22 cellular contexts compared by ENCODE assay signal in genomic region chr16:5653789-5654188, GRCh38.
"Had no signal": no experiment of that assay in that cellular context is flagged by ENCODE, and none has a peak within 500 bp of the region (broad histone marks: within the 10 kb centered on the region; RNA-seq: fewer than 3 reads in every experiment).

No MANE protein-coding gene starts in this region.

- H3K27ac Mint-ChIP-seq: dendritic cell treated with granulocyte-macrophage colony-stimulating factor and Interleukin-4, amounts not matched to agents 40 ng/mL and 50 ng/mL, for 4 days; effector memory CD8-positive, alpha-beta T cell; mesothelial cell of epicardium; naive B cell had no signal

- H3K4me3 Mint-ChIP-seq: dendritic cell treated with granulocyte-macrophage colony-stimulating factor and Interleukin-4, amounts not matched to agents 40 ng/mL and 50 ng/mL, for 4 days; effector memory CD8-positive, alpha-beta T cell; endodermal cell; mesothelial cell of epicardium had no signal

- H3K27me3 ChIP-seq: colonic mucosa, gastrocnemius medialis had no signal

- H3K27me3 Mint-ChIP-seq: dendritic cell treated with granulocyte-macrophage colony-stimulating factor and Interleukin-4, amounts not matched to agents 40 ng/mL and 50 ng/mL, for 4 days; effector memory CD8-positive, alpha-beta T cell; naive B cell had no signal

- DNase-seq: colonic mucosa; cortex of kidney; effector CD8-positive, alpha-beta T cell; effector memory CD8-positive, alpha-beta T cell; endodermal cell; erythroblast; esophagus squamous epithelium; foreskin fibroblast; foreskin melanocyte; gastrocnemius medialis; heart left ventricle; hippocampal formation; left cardiac atrium; left lung; left ventricle myocardium superior; lower lobe of right lung; mesenchymal stem cell; mucosa of descending colon; naive B cell had no signal

- H3K9me3 Mint-ChIP-seq: dendritic cell treated with granulocyte-macrophage colony-stimulating factor and Interleukin-4, amounts not matched to agents 40 ng/mL and 50 ng/mL, for 4 days; endodermal cell; mesothelial cell of epicardium had no signal

- H3K9me3 ChIP-seq: colonic mucosa, esophagus squamous epithelium, gastrocnemius medialis, left lung, lower lobe of right lung, mucosa of descending colon had no signal

- H3K27ac ChIP-seq: colonic mucosa, epithelial cell of prostate, esophagus squamous epithelium, gastrocnemius medialis, heart left ventricle, left lung, lower lobe of right lung had no signal

- H3K4me1 Mint-ChIP-seq: mesothelial cell of epicardium had no signal

- H3K36me3 Mint-ChIP-seq: mesothelial cell of epicardium, naive B cell had no signal

- ATAC-seq: effector memory CD8-positive, alpha-beta T cell; gastrocnemius medialis; left cardiac atrium; left lung; left ventricle myocardium superior; mucosa of descending colon had no signal

- H3K4me3 ChIP-seq: colonic mucosa, esophagus squamous epithelium, gastrocnemius medialis, heart left ventricle, left lung, lower lobe of right lung, mucosa of descending colon had no signal

- H3K36me3 ChIP-seq: colonic mucosa, esophagus squamous epithelium, gastrocnemius medialis, heart left ventricle, left lung, lower lobe of right lung had no signal
